In genomic region chr2:47265751-47266231, GRCh38 we compare ENCODE assay signal across 19 cellular contexts.
DNase-seq lines count a peak whose midpoint lies in the region; ATAC-seq, FAIRE-seq and TF ChIP-seq lines count a peak whose summit lies in the region.
"Had no signal": no experiment of that assay in that cellular context is flagged by ENCODE, and none has a peak within 500 bp of the region (broad histone marks: within the 10 kb centered on the region; RNA-seq: fewer than 3 reads in every experiment).

No MANE protein-coding gene starts in this region.

- H3K9me3 ChIP-seq in breast epithelium = no peaks in the 10 kb centered on the region
- no peaks in the 10 kb centered on the region for H3K9me3 ChIP-seq in pancreas
- H3K9me3 ChIP-seq: gastrocnemius medialis had no signal

- no peak for FAIRE-seq in pancreas (lab: Jason Lieb, UNC)
- FAIRE-seq: G401.6, GM18507, keratinocyte had no signal

- H3K27ac ChIP-seq in breast epithelium (peak overlapping the region; percentile 20 to 43), pancreas (no peak overlapping the region)
- H3K27ac ChIP-seq: gastrocnemius medialis had no signal

- H3K27ac Mint-ChIP-seq in MCF 10A (ENCODE audit: low read depth, unreplicated experiment) (no peak overlapping the region), Calu3 (ENCODE audit: unreplicated experiment) (no peak overlapping the region)
- no peak overlapping the region for H3K27ac Mint-ChIP-seq in activated T-helper 17 cell treated with anti-CD3 and anti-CD28 coated beads, Interleukin-2, amount 50 U/mL, for 72 hours
- H3K27ac Mint-ChIP-seq: activated CD4-positive, alpha-beta T cell treated with anti-CD3 and anti-CD28 coated beads, Interleukin-2, amount 10 ng/mL, durations not matched to agents 7 days and 5 days; activated T-cell treated with anti-CD3 and anti-CD28 coated beads, Interleukin-2, amount 50 U/mL, for 72 hours; stimulated activated naive B cell treated with anti-CD40 and anti-IgM and Interleukin-4, amounts not matched to agents 10 μg/mL and 1 μg/mL and 100 μg/mL, for 72 hours had no signal

- TF ChIP-seq CTCF in breast epithelium (IDR thresholded peaks at IDR 0.05) (no peak), MCF 10A (IDR thresholded peaks at IDR 0.05; ENCODE audit: unreplicated experiment) (no peak), pancreas (IDR thresholded peaks at IDR 0.05) (no peak), Calu3 (IDR thresholded peaks at IDR 0.05; ENCODE audit: unreplicated experiment) (no peak)

- BruUV-seq in MCF 10A (replicated peaks; lab: Mats Ljungman, UMichigan) (no TSS peak), Calu3 (replicated peaks; lab: Mats Ljungman, UMichigan) (no TSS peak)

- H3K9me3 Mint-ChIP-seq in MCF 10A (ENCODE audit: unreplicated experiment) = no peaks in the 10 kb centered on the region
- H3K9me3 Mint-ChIP-seq in activated T-helper 17 cell treated with anti-CD3 and anti-CD28 coated beads, Interleukin-2, amount 50 U/mL, for 72 hours = no peaks in the 10 kb centered on the region
- H3K9me3 Mint-ChIP-seq in Calu3 (ENCODE audit: low read depth, unreplicated experiment) = no peaks in the 10 kb centered on the region
- H3K9me3 Mint-ChIP-seq: activated CD4-positive, alpha-beta T cell treated with anti-CD3 and anti-CD28 coated beads, Interleukin-2, amount 10 ng/mL, durations not matched to agents 7 days and 5 days; activated T-cell treated with anti-CD3 and anti-CD28 coated beads, Interleukin-2, amount 50 U/mL, for 72 hours; stimulated activated naive B cell treated with anti-CD40 and anti-IgM and Interleukin-4, amounts not matched to agents 10 μg/mL and 1 μg/mL and 100 μg/mL, for 72 hours had no signal

- H3K4me3 Mint-ChIP-seq in MCF 10A (ENCODE audit: unreplicated experiment) (no peak overlapping the region), Calu3 (ENCODE audit: low read depth, unreplicated experiment) (no peak overlapping the region)
- no peak overlapping the region for H3K4me3 Mint-ChIP-seq in activated T-helper 17 cell treated with anti-CD3 and anti-CD28 coated beads, Interleukin-2, amount 50 U/mL, for 72 hours
- H3K4me3 Mint-ChIP-seq: activated CD4-positive, alpha-beta T cell treated with anti-CD3 and anti-CD28 coated beads, Interleukin-2, amount 10 ng/mL, durations not matched to agents 7 days and 5 days; activated T-cell treated with anti-CD3 and anti-CD28 coated beads, Interleukin-2, amount 50 U/mL, for 72 hours; stimulated activated naive B cell treated with anti-CD40 and anti-IgM and Interleukin-4, amounts not matched to agents 10 μg/mL and 1 μg/mL and 100 μg/mL, for 72 hours had no signal

- H3K4me1 ChIP-seq in breast epithelium (no peaks in the 10 kb centered on the region), pancreas (no peaks in the 10 kb centered on the region)

- H3K27me3 ChIP-seq in breast epithelium (no peaks in the 10 kb centered on the region), pancreas (no peaks in the 10 kb centered on the region)
- H3K27me3 ChIP-seq: gastrocnemius medialis had no signal

- POLR2A ChIA-PET in MCF 10A (lab: Yijun Ruan, JAX) = no interaction called here

- H3K36me3 Mint-ChIP-seq in MCF 10A (ENCODE audit: insufficient read depth, unreplicated experiment) (peaks cover 7% of the 10 kb centered on the region), Calu3 (ENCODE audit: insufficient read depth, unreplicated experiment) (peaks cover 5% of the 10 kb centered on the region)
- no peaks in the 10 kb centered on the region for H3K36me3 Mint-ChIP-seq in activated T-helper 17 cell treated with anti-CD3 and anti-CD28 coated beads, Interleukin-2, amount 50 U/mL, for 72 hours (ENCODE audit: low read depth)
- H3K36me3 Mint-ChIP-seq: stimulated activated naive B cell treated with anti-CD40 and anti-IgM and Interleukin-4, amounts not matched to agents 10 μg/mL and 1 μg/mL and 100 μg/mL, for 72 hours had no signal

- CTCF ChIA-PET in MCF 10A (lab: Yijun Ruan, JAX) (no interaction called here), Calu3 (lab: Charles Lee) (no interaction called here)

- ATAC-seq in esophagus mucosa (peak; percentile 88), pancreas (no peak)
- ATAC-seq in activated T-helper 17 cell treated with anti-CD3 and anti-CD28 coated beads, Interleukin-2, amount 50 U/mL, for 72 hours (replicated peaks) = no peak
- ATAC-seq: activated T-cell treated with anti-CD3 and anti-CD28 coated beads, Interleukin-2, amount 50 U/mL, for 72 hours; gastrocnemius medialis; right cardiac atrium; stimulated activated naive B cell treated with anti-CD40 and anti-IgM and Interleukin-4, amounts not matched to agents 10 μg/mL and 1 μg/mL and 100 μg/mL, for 72 hours had no signal

- WGBS in pancreas, 2 donors = 74 to 83% methylated on average over 5 of the region's 5 CpGs

- H3K36me3 ChIP-seq in breast epithelium (no peaks in the 10 kb centered on the region), pancreas (no peaks in the 10 kb centered on the region)
- H3K36me3 ChIP-seq: gastrocnemius medialis had no signal

- H3K27me3 Mint-ChIP-seq in MCF 10A (ENCODE audit: insufficient read depth, unreplicated experiment) (no peaks in the 10 kb centered on the region), Calu3 (ENCODE audit: unreplicated experiment) (no peaks in the 10 kb centered on the region)
- no peaks in the 10 kb centered on the region for H3K27me3 Mint-ChIP-seq in activated T-helper 17 cell treated with anti-CD3 and anti-CD28 coated beads, Interleukin-2, amount 50 U/mL, for 72 hours
- H3K27me3 Mint-ChIP-seq: activated CD4-positive, alpha-beta T cell treated with anti-CD3 and anti-CD28 coated beads, Interleukin-2, amount 10 ng/mL, durations not matched to agents 7 days and 5 days; stimulated activated naive B cell treated with anti-CD40 and anti-IgM and Interleukin-4, amounts not matched to agents 10 μg/mL and 1 μg/mL and 100 μg/mL, for 72 hours had no signal

- no peak for TF ChIP-seq POLR2A in breast epithelium (IDR thresholded peaks at IDR 0.05)

- intact Hi-C loops in breast epithelium (cut with DNase I; ENCODE audit: low total_unique reads) (no loop called here), MCF 10A (cut with micrococcal nuclease) (loop anchor here (5.0 kb wide), 1 partner anchor 38 kb away; no protein-coding TSS in a partner anchor), pancreas (cut with DNase I) (no loop called here), Calu3 (cut with micrococcal nuclease; ENCODE audit: unreplicated experiment) (no loop called here)

- peaks cover 16% of the 10 kb centered on the region for H3K4me1 Mint-ChIP-seq in MCF 10A (ENCODE audit: insufficient read depth, unreplicated experiment)
- no peaks in the 10 kb centered on the region for H3K4me1 Mint-ChIP-seq in activated T-helper 17 cell treated with anti-CD3 and anti-CD28 coated beads, Interleukin-2, amount 50 U/mL, for 72 hours
- H3K4me1 Mint-ChIP-seq in Calu3 (ENCODE audit: low read depth, unreplicated experiment) = peaks cover 21% of the 10 kb centered on the region
- H3K4me1 Mint-ChIP-seq: activated CD4-positive, alpha-beta T cell treated with anti-CD3 and anti-CD28 coated beads, Interleukin-2, amount 10 ng/mL, durations not matched to agents 7 days and 5 days had no signal

- H3K4me3 ChIP-seq in breast epithelium (no peak overlapping the region), pancreas (no peak overlapping the region)
- H3K4me3 ChIP-seq: gastrocnemius medialis had no signal

- DNase-seq in breast epithelium (ENCODE audit: low spot score in 2 of 2) (no peak), MCF 10A (ENCODE audit: unreplicated experiment) (no peak), NCI-H748 (lab: John Stamatoyannopoulos, UW; ENCODE audit: unreplicated experiment) (peak; percentile 25), T1000 (lab: John Stamatoyannopoulos, UW) (no peak), pancreas (no peak), Calu3 (no peak)
- DNase-seq: activated CD4-positive, alpha-beta T cell treated with anti-CD3 and anti-CD28 coated beads, Interleukin-2, amount 10 ng/mL, durations not matched to agents 7 days and 5 days; activated T-cell treated with anti-CD3 and anti-CD28 coated beads, Interleukin-2, amount 50 U/mL, for 72 hours; effector CD4-positive, alpha-beta T cell; gastrocnemius medialis; OCI-M1; right cardiac atrium; stimulated activated CD4-positive, alpha-beta T cell treated with anti-CD3 and anti-CD28 coated beads, Interleukin-4, amount 100 ng/mL, for 4 hours; stimulated activated naive B cell treated with anti-CD40 and anti-IgM and Interleukin-4, amounts not matched to agents 10 μg/mL and 1 μg/mL and 100 μg/mL, for 72 hours had no signal

Comparison
In these comparisons a context has a peak if more than half of its experiments do, and no peak if none do; other contexts are left out.
1. H3K27ac ChIP-seq: peak in breast epithelium (2 of 2); none in pancreas (0 of 4).